In the genomic region with DNA sequence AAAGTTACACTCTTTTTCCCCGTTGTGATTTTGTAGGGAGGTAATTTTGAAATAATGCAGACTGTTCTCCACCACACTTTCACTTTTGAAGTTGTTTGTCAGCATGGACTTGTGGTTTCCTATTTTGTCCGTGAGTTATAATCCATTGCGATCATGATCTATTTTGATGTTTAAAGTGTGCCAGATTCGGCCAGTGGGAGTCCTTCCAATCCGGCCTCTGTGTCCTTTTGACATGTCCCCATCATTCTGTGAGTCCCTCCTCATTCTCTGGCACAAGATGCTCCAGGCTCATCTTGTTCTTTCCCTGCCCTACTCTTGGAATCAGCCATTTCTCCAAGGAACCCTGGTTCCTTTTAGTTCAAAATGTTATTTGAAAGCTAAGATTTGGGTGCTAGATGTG, we compare ENCODE assay signal across 1 cellular context.
TF ChIP-seq lines count a peak whose summit lies in the region.

No MANE protein-coding gene starts in this region.

TF ChIP-seq in IMR-90, 13 proteins besides CTCF, POLR2A, EP300 and RAD21:
- TF ChIP-seq BHLHE40 (IDR thresholded peaks at IDR 0.05; ENCODE audit: low read depth, low read length) (no peak), RFX5 (IDR thresholded peaks at IDR 0.05; ENCODE audit: low read depth, low read length) (no peak), CHD1 (IDR thresholded peaks at IDR 0.05; ENCODE audit: low read depth, low read length) (no peak), RCOR1 (IDR thresholded peaks at IDR 0.05; ENCODE audit: insufficient replicate concordance, low read length) (no peak), ELK1 (IDR thresholded peaks at IDR 0.05; ENCODE audit: borderline replicate concordance, low read depth, low read length) (no peak), MXI1 (IDR thresholded peaks at IDR 0.05; ENCODE audit: borderline replicate concordance, low read depth, low read length) (no peak), CEBPB (IDR thresholded peaks at IDR 0.05; ENCODE audit: low read depth, low read length) (no peak), FOS (IDR thresholded peaks at IDR 0.05; ENCODE audit: low read depth, low read length) (no peak), SMC3 (IDR thresholded peaks at IDR 0.05; ENCODE audit: low read depth, low read length) (no peak), MAFK (IDR thresholded peaks at IDR 0.05; ENCODE audit: low read depth, low read length) (no peak), MAZ (IDR thresholded peaks at IDR 0.05; ENCODE audit: borderline replicate concordance, low read depth, low read length) (no peak), NFE2L2 (IDR thresholded peaks at IDR 0.05; ENCODE audit: low read depth, low read length) (no peak)
- TF ChIP-seq, protein P1, sequence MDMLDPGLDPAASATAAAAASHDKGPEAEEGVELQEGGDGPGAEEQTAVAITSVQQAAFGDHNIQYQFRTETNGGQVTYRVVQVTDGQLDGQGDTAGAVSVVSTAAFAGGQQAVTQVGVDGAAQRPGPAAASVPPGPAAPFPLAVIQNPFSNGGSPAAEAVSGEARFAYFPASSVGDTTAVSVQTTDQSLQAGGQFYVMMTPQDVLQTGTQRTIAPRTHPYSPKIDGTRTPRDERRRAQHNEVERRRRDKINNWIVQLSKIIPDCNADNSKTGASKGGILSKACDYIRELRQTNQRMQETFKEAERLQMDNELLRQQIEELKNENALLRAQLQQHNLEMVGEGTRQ (IDR thresholded peaks at IDR 0.05; ENCODE audit: low read depth, low read length), result no peak
